13 cellular contexts compared by ENCODE assay signal in the genomic region with DNA sequence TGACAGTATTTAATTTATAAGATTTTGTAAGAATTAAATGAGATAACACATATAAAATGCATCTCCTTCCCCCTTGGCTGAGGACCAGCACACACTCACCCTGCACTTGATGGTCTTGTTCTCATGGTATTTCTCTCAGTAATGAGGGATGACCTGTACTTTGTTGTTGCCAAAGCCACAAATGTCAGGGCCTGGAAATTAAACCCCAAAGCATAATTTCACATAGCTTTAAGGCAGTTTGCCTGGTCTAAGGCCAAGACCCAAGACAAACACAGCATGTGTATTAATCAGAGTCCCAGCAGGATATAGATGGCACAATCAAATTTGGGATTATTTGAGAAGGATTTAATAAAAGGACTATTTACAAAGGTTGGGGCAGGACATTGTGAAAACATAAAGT. TPM values are rescaled to one million over a fixed set of nuclear protein-coding genes. Genes with fewer than 3 reads are reported as not detected.
DNase-seq lines count a peak whose midpoint lies in the region; ATAC-seq and TF ChIP-seq lines count a peak whose summit lies in the region.
"Had no signal": no experiment of that assay in that cellular context is flagged by ENCODE, and none has a peak within 500 bp of the region (broad histone marks: within the 10 kb centered on the region; RNA-seq: fewer than 3 reads in every experiment).

No MANE protein-coding gene starts in this region.

- ATAC-seq in HG02588 (IDR thresholded peaks at IDR 0.05; ENCODE audit: unreplicated experiment) (no peak), HG03439 (IDR thresholded peaks at IDR 0.05; ENCODE audit: unreplicated experiment) (no peak)
- ATAC-seq: esophagus mucosa, left lobe of liver had no signal

- POLR2A ChIA-PET in AG04449 (lab: Yijun Ruan, JAX), result no interaction called here
- POLR2A ChIA-PET in HEK293 (lab: Yijun Ruan, JAX), result no interaction called here

- DNase-seq in AG04449 (ENCODE audit: low read depth, low spot score) (peak; percentile 79), foreskin fibroblast (peak; percentile 89 to 94), lower leg skin (ENCODE audit: low spot score in 2 of 2) (no peak)
- DNase-seq in activated T-cell treated with anti-CD3 and anti-CD28 coated beads, Interleukin-2, amount 50 U/mL, for 24 hours, result no peak
- DNase-seq: CD4-positive, alpha-beta T cell; MV-4-11 had no signal

- no peaks in the 10 kb centered on the region for H3K27me3 Mint-ChIP-seq in activated T-cell treated with anti-CD3 and anti-CD28 coated beads, Interleukin-2, amount 50 U/mL, for 24 hours
- H3K27me3 Mint-ChIP-seq: CD4-positive, alpha-beta T cell; stimulated activated naive CD8-positive, alpha-beta T cell treated with anti-CD3 and anti-CD28 coated beads, Interleukin-15, Interleukin-2, amounts not matched to agents 100 ng/mL and 50 ng/mL, for 24 hours had no signal

- H3K4me1 ChIP-seq in HEK293 (ENCODE audit: control insufficient read depth, insufficient read depth, low read length), result peaks cover 5% of the 10 kb centered on the region; the same call in 1 of the 2 replicates

- no peaks in the 10 kb centered on the region for H3K36me3 ChIP-seq in HEK293 (ENCODE audit: control insufficient read depth in 2 of 2, insufficient read depth in 1 of 2, low read length in 2 of 2)

- no peak for TF ChIP-seq POLR2A in lower leg skin (IDR thresholded peaks at IDR 0.05)

- no peak for TF ChIP-seq CTCF in AG04449 (IDR thresholded peaks at IDR 0.05; ENCODE audit: insufficient read depth, low read length, missing control alignments)
- TF ChIP-seq CTCF in HEK293 (tag by site-specific recombination; IDR thresholded peaks at IDR 0.05), result no peak
- TF ChIP-seq CTCF in VCaP (conservative IDR thresholded peaks at IDR 0.05), result no peak
- no peak for TF ChIP-seq CTCF in foreskin fibroblast (IDR thresholded peaks at IDR 0.05; ENCODE audit: low read depth, low read length)
- TF ChIP-seq CTCF in lower leg skin (IDR thresholded peaks at IDR 0.05), result no peak

- H3K4me3 ChIP-seq in AG04449 (ENCODE audit: low read depth, low read length) (no peak overlapping the region), HEK293 (ENCODE audit: low read depth, low read length) (no peak overlapping the region), foreskin fibroblast (ENCODE audit: low read depth in 1 of 2, low read length in 2 of 2) (no peak overlapping the region), lower leg skin (ENCODE audit: low read depth, poor library complexity, severe bottlenecking) (no peak overlapping the region)

- no peak overlapping the region for H3K27ac ChIP-seq in HEK293 (ENCODE audit: extremely low read depth, low read depth, low read length)
- H3K27ac ChIP-seq in VCaP, result peak overlapping the region; percentile 59

- H3K9me3 Mint-ChIP-seq in activated T-cell treated with anti-CD3 and anti-CD28 coated beads, Interleukin-2, amount 50 U/mL, for 24 hours, result no peaks in the 10 kb centered on the region
- H3K9me3 Mint-ChIP-seq: CD4-positive, alpha-beta T cell; stimulated activated naive CD8-positive, alpha-beta T cell treated with anti-CD3 and anti-CD28 coated beads, Interleukin-15, Interleukin-2, amounts not matched to agents 100 ng/mL and 50 ng/mL, for 24 hours had no signal

- no peaks in the 10 kb centered on the region for H3K9me3 ChIP-seq in HEK293 (ENCODE audit: control insufficient read depth, insufficient read depth, low read depth, low read length)

- CTCF ChIA-PET in AG04449 (lab: Yijun Ruan, JAX) (interaction anchor here (0.9 to 1.0 kb wide), 2 partner anchors 8 to 201 kb away, joined by 3 to 4 read pairs; no protein-coding TSS in a partner anchor), HEK293 (lab: Yijun Ruan, JAX) (interaction anchor here (0.6 to 1.3 kb wide), 3 partner anchors 10 to 200 kb away, joined by 3 read pairs; no protein-coding TSS in a partner anchor)

- no peaks in the 10 kb centered on the region for H3K36me3 Mint-ChIP-seq in activated T-cell treated with anti-CD3 and anti-CD28 coated beads, Interleukin-2, amount 50 U/mL, for 24 hours (ENCODE audit: low read depth)

- H3K27ac Mint-ChIP-seq in activated T-cell treated with anti-CD3 and anti-CD28 coated beads, Interleukin-2, amount 50 U/mL, for 24 hours, result no peak overlapping the region
- H3K27ac Mint-ChIP-seq: CD4-positive, alpha-beta T cell; stimulated activated naive CD8-positive, alpha-beta T cell treated with anti-CD3 and anti-CD28 coated beads, Interleukin-15, Interleukin-2, amounts not matched to agents 100 ng/mL and 50 ng/mL, for 24 hours had no signal

- intact Hi-C loops in lower leg skin (cut with DNase I; ENCODE audit: low total_unique reads), result no loop called here

- peaks cover 47% of the 10 kb centered on the region for H3K4me1 Mint-ChIP-seq in activated T-cell treated with anti-CD3 and anti-CD28 coated beads, Interleukin-2, amount 50 U/mL, for 24 hours (ENCODE audit: low read depth)

- no peak overlapping the region for H3K4me3 Mint-ChIP-seq in activated T-cell treated with anti-CD3 and anti-CD28 coated beads, Interleukin-2, amount 50 U/mL, for 24 hours
- H3K4me3 Mint-ChIP-seq: CD4-positive, alpha-beta T cell; stimulated activated naive CD8-positive, alpha-beta T cell treated with anti-CD3 and anti-CD28 coated beads, Interleukin-15, Interleukin-2, amounts not matched to agents 100 ng/mL and 50 ng/mL, for 24 hours had no signal

TF ChIP-seq in HEK293, 187 proteins besides CTCF, POLR2A, EP300 and RAD21:
- TF ChIP-seq KLF10 (tag by site-specific recombination; IDR thresholded peaks at IDR 0.05), result no peak
- 0 out of 2 replicates have a peak, but pooled peaks have one; percentile 9 for TF ChIP-seq ZNF664 (tag by site-specific recombination; IDR thresholded peaks at IDR 0.05)
- no peak for TF ChIP-seq ZNF391 (tag by site-specific recombination; IDR thresholded peaks at IDR 0.05; ENCODE audit: borderline replicate concordance, low read depth)

RNA-seq across cellular contexts. Expression of a gene that starts 48.6 kb away (rescaled TPM):
- 10 to 100 TPM; 56.9 to 80.5 (median 64.3) TPM for total RNA-seq in lower leg skin

RNA-seq across cellular contexts. Expression of a gene that starts 49.2 kb away (rescaled TPM):
- 10 to 100 TPM; 35.9 to 56.9 (median 46.9) TPM for total RNA-seq in lower leg skin

Comparison
In these comparisons a context has a peak if more than half of its experiments do, and no peak if none do; other contexts are left out.
1. DNase-seq: peak in AG04449 (single experiment) and foreskin fibroblast (2 of 2); none in lower leg skin (0 of 2) and activated T-cell treated with anti-CD3 and anti-CD28 coated beads, Interleukin-2, amount 50 U/mL, for 24 hours (single experiment).